ENCODE assay signal across 8 cellular contexts in the genomic region with DNA sequence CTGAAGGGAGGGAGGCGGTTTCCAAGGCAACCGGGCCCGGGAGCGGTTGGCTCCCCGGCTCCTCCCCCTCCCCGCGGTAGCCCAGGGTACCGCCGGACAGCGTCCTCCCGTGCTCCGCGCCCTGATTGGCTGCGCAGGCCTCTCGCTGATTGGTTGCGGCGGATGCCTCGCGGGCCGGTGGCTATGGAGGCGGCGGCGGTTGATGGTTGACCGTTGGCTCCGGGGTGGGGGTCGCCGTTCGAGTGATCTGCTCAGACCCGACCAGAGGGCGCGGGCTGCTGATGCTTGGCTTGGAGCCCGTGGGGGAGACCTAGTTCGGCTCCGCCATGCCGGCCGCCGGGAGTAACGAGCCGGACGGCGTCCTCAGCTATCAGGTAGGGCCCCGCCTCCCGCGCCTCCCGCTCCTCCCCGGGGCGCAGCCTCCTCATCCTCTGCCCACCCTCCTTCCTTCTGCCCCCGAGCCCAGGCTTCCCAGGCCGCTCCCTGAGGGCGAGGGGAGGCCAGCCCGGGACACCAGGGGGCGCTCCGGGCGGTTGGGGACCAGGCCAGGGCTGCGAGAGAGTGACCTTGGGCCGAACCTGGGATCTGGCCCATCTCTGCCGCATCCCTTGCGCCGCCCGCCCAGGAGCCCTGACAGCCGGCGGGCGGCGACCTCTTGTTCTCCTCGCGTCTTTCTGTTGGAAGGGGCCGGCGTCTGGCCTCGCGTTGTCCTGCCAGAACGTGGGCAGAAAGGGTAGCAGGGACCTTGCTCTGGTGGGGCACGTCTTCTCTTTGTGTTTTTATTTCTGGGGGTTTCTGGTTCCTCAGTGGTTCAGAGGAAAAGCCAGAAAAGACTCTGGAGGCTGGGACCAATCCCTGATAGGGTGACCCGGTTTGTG. TPM values are rescaled to one million over a fixed set of nuclear protein-coding genes. Genes with fewer than 3 reads are reported as not detected.
A peak's percentile ranks its signal among the peaks of the same experiment; 100 is the strongest.
DNase-seq lines count a peak whose midpoint lies in the region; ATAC-seq lines count a peak whose summit lies in the region.

Gene SLC4A8 (plus strand): TSS at position 170 of the 878 bp plus-strand sequence. CDS start 157 bp downstream, at position 327.

- DNase-seq in AG08395 (ENCODE audit: low spot score) (peak; percentile 97), NCI-H345 treated with DMSO at 0.1 percent for 48 hours (lab: John Stamatoyannopoulos, UW; ENCODE audit: unreplicated experiment) (peak; percentile 86), left colon (peak; percentile 76 to 85)
- peak; percentile 60 to 68 for DNase-seq in activated CD4-positive, alpha-beta T cell treated with anti-CD3 and anti-CD28 coated beads for 4 hours
- DNase-seq in stimulated activated CD4-positive, alpha-beta T cell treated with anti-CD3 and anti-CD28 coated beads, Interleukin-1b, Interleukin-23, amount 100 ng/mL, for 24 hours (ENCODE audit: low read depth in 4 of 4, low spot score in 1 of 4): peak; percentile 36 to 74 (median 51)

- peak within 1 kb of the TSS; percentile 73 for H3K27ac ChIP-seq in cingulate gyrus (ENCODE audit: low read depth, low read length)

- peak; percentile 86 for ATAC-seq in GM18907 (IDR thresholded peaks at IDR 0.05; ENCODE audit: unreplicated experiment)
- ATAC-seq in HG03175 (IDR thresholded peaks at IDR 0.05; ENCODE audit: unreplicated experiment): peak; percentile 87
- ATAC-seq in left colon: peak; percentile 86

- intact Hi-C loops in left colon (cut with DNase I, micrococcal nuclease): loop anchor here in 1 of 2 donors (10.0 kb wide), 1 partner anchor 110 kb away; no protein-coding TSS in a partner anchor

RNA-seq across cellular contexts. Expression of gene SLC4A8, which starts in this region (rescaled TPM):
- 1 to 10 TPM in 1 of 2 donors, under 1 TPM in 1; 0.67 to 1.8 TPM for total RNA-seq in left colon

Comparison
In these comparisons a context has a peak if more than half of its experiments do, and no peak if none do; other contexts are left out.
1. Peak in every context shown above with its lines: DNase-seq, ATAC-seq and H3K27ac ChIP-seq.